Comparison of ENCODE assay signal across 9 cellular contexts in genomic region chr3:20583648-20584047, GRCh38.
"Had no signal": no experiment of that assay in that cellular context is flagged by ENCODE, and none has a peak within 500 bp of the region (broad histone marks: within the 10 kb centered on the region; RNA-seq: fewer than 3 reads in every experiment).

No MANE protein-coding gene starts in this region.

- H3K9me3 ChIP-seq: HAP-1 had no signal

- H3K4me1 ChIP-seq: HAP-1 had no signal

- H3K27ac ChIP-seq: GM23248, HL-60 had no signal

- ATAC-seq: HCT116, HepG2 had no signal

- DNase-seq: GM23248, GOT3, H7, HFFc6, KBM-7 had no signal

- H3K36me3 ChIP-seq: HAP-1 had no signal

- H3K4me3 ChIP-seq: GM23248, HAP-1 had no signal
